ENCODE assay signal across 13 cellular contexts in the genomic region with DNA sequence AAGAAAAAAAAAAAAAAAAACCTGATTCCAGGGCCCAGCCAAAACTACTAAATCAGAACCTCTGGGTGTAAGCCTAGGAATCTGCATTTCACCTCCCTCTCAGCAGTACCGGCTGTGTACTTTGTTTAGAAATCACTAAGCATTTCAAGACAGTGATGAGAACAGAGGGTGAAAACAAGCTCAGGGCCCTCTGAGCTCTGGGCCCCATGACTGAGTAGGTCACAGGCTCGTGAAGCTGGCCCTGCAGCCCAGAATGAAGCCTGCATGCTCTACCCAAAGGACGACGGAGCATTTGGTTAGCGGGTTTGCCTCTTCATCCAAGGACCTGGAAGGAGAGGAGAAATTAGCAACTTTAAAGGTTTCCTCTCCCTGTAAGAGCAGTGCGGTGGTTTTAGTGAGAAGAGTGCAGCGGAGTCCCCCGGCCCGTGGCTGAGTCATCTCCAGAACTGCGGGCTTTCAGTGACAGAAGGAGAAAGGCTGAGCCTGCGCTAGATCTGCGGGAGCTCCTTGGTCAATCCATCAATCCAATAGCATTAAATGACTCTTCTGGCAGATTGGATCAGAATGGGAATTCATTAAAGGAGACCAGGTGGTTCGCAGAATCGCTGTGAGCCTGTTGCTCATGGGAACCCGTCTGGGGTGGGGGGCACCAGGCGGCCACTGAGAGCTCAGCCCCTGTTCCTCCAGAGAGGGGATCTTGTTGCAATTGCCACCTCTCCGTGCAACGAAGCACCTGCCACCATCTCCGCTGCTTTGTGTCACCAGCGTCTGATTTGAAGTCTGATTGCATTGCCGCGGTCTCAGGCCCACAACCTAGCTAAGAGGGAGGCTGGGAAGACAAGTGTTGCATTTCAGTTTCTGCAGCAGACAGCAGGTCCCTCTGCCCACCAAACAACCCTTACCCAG. TPM values are rescaled to one million over a fixed set of nuclear protein-coding genes. Genes with fewer than 3 reads are reported as not detected.
DNase-seq lines count a peak whose midpoint lies in the region; ATAC-seq and TF ChIP-seq lines count a peak whose summit lies in the region.
"Had no signal": no experiment of that assay in that cellular context is flagged by ENCODE, and none has a peak within 500 bp of the region (broad histone marks: within the 10 kb centered on the region; RNA-seq: fewer than 3 reads in every experiment).

No MANE protein-coding gene starts in this region.

- no peaks in the 10 kb centered on the region for H3K27me3 Mint-ChIP-seq in mesothelial cell of epicardium (ENCODE audit: low read depth)

- H3K27ac Mint-ChIP-seq in activated naive CD4-positive, alpha-beta T cell treated with anti-CD3 and anti-CD28 coated beads, Interleukin-2, amount 50 U/mL, for 72 hours, result no peak overlapping the region
- H3K27ac Mint-ChIP-seq in stimulated activated effector memory CD8-positive, alpha-beta T cell treated with anti-CD3 and anti-CD28 coated beads, Interleukin-12 subunit alpha, Interleukin-12 subunit beta, amount 100 ng/mL, for 72 hours, result peak overlapping the region; percentile 34
- no peak overlapping the region for H3K27ac Mint-ChIP-seq in mesothelial cell of epicardium

- DNase-seq in activated naive CD4-positive, alpha-beta T cell treated with anti-CD3 and anti-CD28 coated beads, Interleukin-2, amount 50 U/mL, for 72 hours (ENCODE audit: low spot score in 2 of 2), result peak in 1 of 2 donors; percentile 40
- no peak for DNase-seq in activated naive CD4-positive, alpha-beta T cell treated with anti-CD3 and anti-CD28 coated beads, Interleukin-2, amount 50 U/mL, for 16 hours
- DNase-seq in NCI-H82 (lab: John Stamatoyannopoulos, UW) (peak; percentile 96), astrocyte of the hippocampus (ENCODE audit: low read depth, low spot score) (peak; percentile 19), inferior parietal cortex (ENCODE audit: extremely low spot score) (no peak), COLO829 (ENCODE audit: low spot score) (no peak), mesothelial cell of epicardium (ENCODE audit: low spot score in 2 of 2, unreplicated experiment in 2 of 2) (no peak)
- peak; percentile 36 to 90 for DNase-seq in stimulated activated effector memory CD8-positive, alpha-beta T cell treated with anti-CD3 and anti-CD28 coated beads, Interleukin-12 subunit alpha, Interleukin-12 subunit beta, amount 100 ng/mL, for 72 hours (ENCODE audit: low spot score in 2 of 2)
- DNase-seq: midbrain, MV-4-11 had no signal

- H3K9me3 Mint-ChIP-seq in activated naive CD4-positive, alpha-beta T cell treated with anti-CD3 and anti-CD28 coated beads, Interleukin-2, amount 50 U/mL, for 72 hours, result no peaks in the 10 kb centered on the region
- no peaks in the 10 kb centered on the region for H3K9me3 Mint-ChIP-seq in stimulated activated effector memory CD8-positive, alpha-beta T cell treated with anti-CD3 and anti-CD28 coated beads, Interleukin-12 subunit alpha, Interleukin-12 subunit beta, amount 100 ng/mL, for 72 hours
- H3K9me3 Mint-ChIP-seq in mesothelial cell of epicardium, result no peaks in the 10 kb centered on the region

- no peaks in the 10 kb centered on the region for H3K36me3 Mint-ChIP-seq in activated naive CD4-positive, alpha-beta T cell treated with anti-CD3 and anti-CD28 coated beads, Interleukin-2, amount 50 U/mL, for 72 hours
- H3K36me3 Mint-ChIP-seq in stimulated activated effector memory CD8-positive, alpha-beta T cell treated with anti-CD3 and anti-CD28 coated beads, Interleukin-12 subunit alpha, Interleukin-12 subunit beta, amount 100 ng/mL, for 72 hours, result peaks cover 5% of the 10 kb centered on the region
- no peaks in the 10 kb centered on the region for H3K36me3 Mint-ChIP-seq in mesothelial cell of epicardium

- H3K4me1 Mint-ChIP-seq in stimulated activated effector memory CD8-positive, alpha-beta T cell treated with anti-CD3 and anti-CD28 coated beads, Interleukin-12 subunit alpha, Interleukin-12 subunit beta, amount 100 ng/mL, for 72 hours, result peaks cover 36% of the 10 kb centered on the region
- H3K4me1 Mint-ChIP-seq in mesothelial cell of epicardium, result no peaks in the 10 kb centered on the region

- peak overlapping the region; percentile 50 for H3K4me3 Mint-ChIP-seq in stimulated activated effector memory CD8-positive, alpha-beta T cell treated with anti-CD3 and anti-CD28 coated beads, Interleukin-12 subunit alpha, Interleukin-12 subunit beta, amount 100 ng/mL, for 72 hours
- H3K4me3 Mint-ChIP-seq in mesothelial cell of epicardium, result no peak overlapping the region

- peak; percentile 75 to 90 for ATAC-seq in activated naive CD4-positive, alpha-beta T cell treated with anti-CD3 and anti-CD28 coated beads, Interleukin-2, amount 50 U/mL, for 72 hours
- ATAC-seq in stimulated activated effector memory CD8-positive, alpha-beta T cell treated with anti-CD3 and anti-CD28 coated beads, Interleukin-12 subunit alpha, Interleukin-12 subunit beta, amount 100 ng/mL, for 72 hours, result peak; percentile 94
- ATAC-seq: gastroesophageal sphincter, sciatic nerve had no signal

- TF ChIP-seq CTCF in mesothelial cell of epicardium (IDR thresholded peaks at IDR 0.05; ENCODE audit: unreplicated experiment), result no peak

RNA-seq across cellular contexts. Expression of a gene that starts 7.3 kb away (rescaled TPM):
- total RNA-seq in activated naive CD4-positive, alpha-beta T cell treated with anti-CD3 and anti-CD28 coated beads, Interleukin-2, amount 50 U/mL, for 72 hours, result under 1 TPM in 1 of 2 donors, not detected in 1; 0.87 TPM
- not detected in 3 replicates for total RNA-seq in mesothelial cell of epicardium
- total RNA-seq: gastroesophageal sphincter, sciatic nerve, thoracic aorta had no signal

RNA-seq across cellular contexts. Expression of a gene that starts 16.2 kb away (rescaled TPM):
- under 1 TPM; 0.36 to 0.47 TPM for total RNA-seq in activated naive CD4-positive, alpha-beta T cell treated with anti-CD3 and anti-CD28 coated beads, Interleukin-2, amount 50 U/mL, for 72 hours
- 3.9 to 6.6 TPM (median 4.9 TPM) in 3 replicates for total RNA-seq in mesothelial cell of epicardium
- total RNA-seq: thoracic aorta had no signal

RNA-seq across cellular contexts. Expression of a gene that starts 36.8 kb away (rescaled TPM):
- total RNA-seq in activated naive CD4-positive, alpha-beta T cell treated with anti-CD3 and anti-CD28 coated beads, Interleukin-2, amount 50 U/mL, for 72 hours, result 1 to 10 TPM in 1 of 2 donors, not detected in 1; 5.5 TPM
- 0.20 to 0.51 TPM (median 0.20 TPM) in 3 replicates for total RNA-seq in mesothelial cell of epicardium
- total RNA-seq: gastroesophageal sphincter, sciatic nerve had no signal

RNA-seq across cellular contexts. Expression of a gene that starts 59.2 kb away (rescaled TPM):
- total RNA-seq in activated naive CD4-positive, alpha-beta T cell treated with anti-CD3 and anti-CD28 coated beads, Interleukin-2, amount 50 U/mL, for 72 hours, result 10 to 100 TPM; 50.0 to 63.8 TPM
- total RNA-seq in mesothelial cell of epicardium, result 75.1 to 76.4 TPM (median 76.2 TPM) in 3 replicates

Comparison
In these comparisons a context has a peak if more than half of its experiments do, and no peak if none do; other contexts are left out.
1. DNase-seq: peak in NCI-H82 (single experiment), astrocyte of the hippocampus (single experiment) and stimulated activated effector memory CD8-positive, alpha-beta T cell treated with anti-CD3 and anti-CD28 coated beads, Interleukin-12 subunit alpha, Interleukin-12 subunit beta, amount 100 ng/mL, for 72 hours (2 of 2); none in activated naive CD4-positive, alpha-beta T cell treated with anti-CD3 and anti-CD28 coated beads, Interleukin-2, amount 50 U/mL, for 16 hours (single experiment), inferior parietal cortex (single experiment), COLO829 (single experiment) and mesothelial cell of epicardium (0 of 2).